ENCODE assay signal across 24 cellular contexts in genomic region chr19:17086811-17087210, GRCh38. TPM values are rescaled to one million over a fixed set of nuclear protein-coding genes. Genes with fewer than 3 reads are reported as not detected.
DNase-seq lines count a peak whose midpoint lies in the region; ATAC-seq and TF ChIP-seq lines count a peak whose summit lies in the region.
"Had no signal": no experiment of that assay in that cellular context is flagged by ENCODE, and none has a peak within 500 bp of the region (broad histone marks: within the 10 kb centered on the region; RNA-seq: fewer than 3 reads in every experiment).

No MANE protein-coding gene starts in this region.

- H3K4me1 Mint-ChIP-seq in CD4-positive, CD25-positive, alpha-beta regulatory T cell: peaks cover 6 to 74% (median 42%) of the 10 kb centered on the region in 4 donors
- H3K4me1 Mint-ChIP-seq in stimulated activated naive B cell treated with anti-CD40 and anti-IgM and Interleukin-4, amounts not matched to agents 10 μg/mL and 1 μg/mL and 100 μg/mL, for 72 hours: peaks cover 51 to 75% of the 10 kb centered on the region in 2 donors

- H3K4me1 ChIP-seq in CD4-positive, CD25-positive, alpha-beta regulatory T cell (ENCODE audit: control insufficient read depth, insufficient read depth, low read length, poor library complexity, severe bottlenecking): peaks cover 33% of the 10 kb centered on the region
- H3K4me1 ChIP-seq in mesenchymal stem cell (ENCODE audit: control insufficient read depth, insufficient read depth, low read depth, low read length): peaks cover 23% of the 10 kb centered on the region
- peaks cover 0 to 32% of the 10 kb centered on the region in 2 donors for H3K4me1 ChIP-seq in adrenal gland (replicated peaks in 1 of 2)
- H3K4me1 ChIP-seq: neural progenitor cell had no signal

- no peak overlapping the region for H3K4me2 ChIP-seq in mesenchymal stem cell (ENCODE audit: low read length, poor library complexity, severe bottlenecking)
- H3K4me2 ChIP-seq: neural progenitor cell had no signal

- WGBS in mesenchymal stem cell: 88% methylated on average over 6 of the region's 6 CpGs
- WGBS in adrenal gland, 4 donors: 82 to 93% (median 84%) methylated on average over 4 to 6 of the region's 6 CpGs

- ATAC-seq in CD4-positive, CD25-positive, alpha-beta regulatory T cell (ENCODE audit: low read depth in 2 of 2): no peak
- no peak for ATAC-seq in stimulated activated naive B cell treated with anti-CD40 and anti-IgM and Interleukin-4, amounts not matched to agents 10 μg/mL and 1 μg/mL and 100 μg/mL, for 72 hours (replicated peaks)
- no peak for ATAC-seq in GM18505 (IDR thresholded peaks at IDR 0.05; ENCODE audit: unreplicated experiment)
- ATAC-seq: CD8-positive, alpha-beta T cell had no signal

- no peaks in the 10 kb centered on the region for H3K9me3 Mint-ChIP-seq in CD4-positive, CD25-positive, alpha-beta regulatory T cell
- H3K9me3 Mint-ChIP-seq in stimulated activated naive B cell treated with anti-CD40 and anti-IgM and Interleukin-4, amounts not matched to agents 10 μg/mL and 1 μg/mL and 100 μg/mL, for 72 hours: peaks cover 3 to 5% of the 10 kb centered on the region in 2 donors
- H3K9me3 Mint-ChIP-seq: activated naive CD8-positive, alpha-beta T cell treated with anti-CD3 and anti-CD28 coated beads, Interleukin-2, amount 10 ng/mL, durations not matched to agents 7 days and 5 days; activated T-helper 2 cell treated with anti-CD3 and anti-CD28 coated beads, Interferon-gamma antibody, Interleukin-2, Interleukin-4, amounts not matched to agents 10 μg/mL and 5 μg/mL and 100 μg/mL, durations not matched to agents 14 hours and 24 hours and 36 hours; CD8-positive, alpha-beta T cell; neural progenitor cell had no signal

- H3K4me3 ChIP-seq in CD4-positive, CD25-positive, alpha-beta regulatory T cell (ENCODE audit: low read depth, low read length): no peak overlapping the region
- H3K4me3 ChIP-seq in mesenchymal stem cell (ENCODE audit: insufficient read depth in 1 of 2, low read depth in 1 of 2, low read length in 2 of 2) (no peak overlapping the region), adrenal gland (no peak overlapping the region)
- H3K4me3 ChIP-seq: neural progenitor cell had no signal

- H2BK120ac ChIP-seq in mesenchymal stem cell (ENCODE audit: low read depth, low read length): peak overlapping the region; percentile 57

- peaks cover 12% of the 10 kb centered on the region for H3K36me3 ChIP-seq in CD4-positive, CD25-positive, alpha-beta regulatory T cell (ENCODE audit: control insufficient read depth, insufficient read depth, low read length)
- H3K36me3 ChIP-seq in mesenchymal stem cell (ENCODE audit: control insufficient read depth in 1 of 2, insufficient read depth in 2 of 2, low read depth in 1 of 2, low read length in 2 of 2) (peaks cover 24 to 39% of the 10 kb centered on the region in 2 experiments), adrenal gland (replicated peaks in 1 of 2) (peaks cover 0 to 3% of the 10 kb centered on the region in 2 donors)
- H3K36me3 ChIP-seq: neural progenitor cell had no signal

- no peak overlapping the region for H3K18ac ChIP-seq in mesenchymal stem cell (ENCODE audit: low read depth in 1 of 2, low read length in 2 of 2)

- H2AK5ac ChIP-seq in mesenchymal stem cell (ENCODE audit: low read length, severe bottlenecking): no peak overlapping the region

- no peak for DNase-seq in CD4-positive, CD25-positive, alpha-beta regulatory T cell
- DNase-seq in caudate nucleus (lab: John Stamatoyannopoulos, UW): no peak
- DNase-seq in mesenchymal stem cell: no peak
- no peak for DNase-seq in stimulated activated naive B cell treated with anti-CD40 and anti-IgM and Interleukin-4, amounts not matched to agents 10 μg/mL and 1 μg/mL and 100 μg/mL, for 72 hours
- DNase-seq in kidney tubule cell (ENCODE audit: low spot score): no peak
- DNase-seq in adrenal gland: no peak
- DNase-seq in NCI-H146 (lab: John Stamatoyannopoulos, UW): no peak
- DNase-seq: ACHN; activated CD4-positive, alpha-beta T cell treated with anti-CD3 and anti-CD28 coated beads for 48 hours; activated naive CD8-positive, alpha-beta T cell treated with anti-CD3 and anti-CD28 coated beads, Interleukin-2, amount 10 ng/mL, durations not matched to agents 7 days and 5 days; CD8-positive, alpha-beta T cell; DMS53; erythroblast; GOT3; kidney glomerular epithelial cell; MM.1S; NCI-H2171; NCI-H748 treated with DMSO at 0.1 percent for 48 hours; SHP77; small intestine; stimulated activated CD4-positive, alpha-beta T cell treated with anti-CD3 and anti-CD28 coated beads, Interleukin-2, amount 100 ng/mL, for 48 hours had no signal

- TF ChIP-seq CTCF in adrenal gland (IDR thresholded peaks at IDR 0.05): no peak

- no peak overlapping the region for H2AFZ ChIP-seq in mesenchymal stem cell (ENCODE audit: low read depth, low read length)
- H2AFZ ChIP-seq: neural progenitor cell had no signal

- H2BK15ac ChIP-seq in mesenchymal stem cell (ENCODE audit: low read depth, poor library complexity, severe bottlenecking): no peak overlapping the region

- intact Hi-C loops in adrenal gland (cut with DNase I): no loop called here

- H3K9ac ChIP-seq in mesenchymal stem cell (ENCODE audit: low read length): peak overlapping the region; percentile 20
- H3K9ac ChIP-seq: neural progenitor cell had no signal

- no peaks in the 10 kb centered on the region for H3K27me3 ChIP-seq in CD4-positive, CD25-positive, alpha-beta regulatory T cell (ENCODE audit: control insufficient read depth, insufficient read depth, low read length)
- H3K27me3 ChIP-seq in mesenchymal stem cell (ENCODE audit: control insufficient read depth in 1 of 2, insufficient read depth in 1 of 2, low read length in 2 of 2) (no peaks in the 10 kb centered on the region), adrenal gland (no peaks in the 10 kb centered on the region)
- H3K27me3 ChIP-seq: neural progenitor cell had no signal

- no peak overlapping the region for H4K8ac ChIP-seq in mesenchymal stem cell (ENCODE audit: low read length)

- no peaks in the 10 kb centered on the region for H3K27me3 Mint-ChIP-seq in CD4-positive, CD25-positive, alpha-beta regulatory T cell
- no peaks in the 10 kb centered on the region for H3K27me3 Mint-ChIP-seq in stimulated activated naive B cell treated with anti-CD40 and anti-IgM and Interleukin-4, amounts not matched to agents 10 μg/mL and 1 μg/mL and 100 μg/mL, for 72 hours
- H3K27me3 Mint-ChIP-seq: activated naive CD8-positive, alpha-beta T cell treated with anti-CD3 and anti-CD28 coated beads, Interleukin-2, amount 10 ng/mL, durations not matched to agents 7 days and 5 days had no signal

- H3K4me3 Mint-ChIP-seq in CD4-positive, CD25-positive, alpha-beta regulatory T cell: no peak overlapping the region
- no peak overlapping the region for H3K4me3 Mint-ChIP-seq in stimulated activated naive B cell treated with anti-CD40 and anti-IgM and Interleukin-4, amounts not matched to agents 10 μg/mL and 1 μg/mL and 100 μg/mL, for 72 hours
- H3K4me3 Mint-ChIP-seq: activated naive CD8-positive, alpha-beta T cell treated with anti-CD3 and anti-CD28 coated beads, Interleukin-2, amount 10 ng/mL, durations not matched to agents 7 days and 5 days; CD8-positive, alpha-beta T cell; neural progenitor cell had no signal

- no peak overlapping the region for H3K27ac ChIP-seq in CD4-positive, CD25-positive, alpha-beta regulatory T cell (ENCODE audit: insufficient read depth, low read length, poor library complexity, severe bottlenecking)
- H3K27ac ChIP-seq in caudate nucleus (ENCODE audit: low read depth, low read length): peak overlapping the region; percentile 87
- H3K27ac ChIP-seq in mesenchymal stem cell (ENCODE audit: low read length, poor library complexity, severe bottlenecking): no peak overlapping the region
- no peak overlapping the region for H3K27ac ChIP-seq in adrenal gland
- H3K27ac ChIP-seq: neural progenitor cell had no signal

- peak overlapping the region in 1 of 2 experiments; percentile 36 for H3K4ac ChIP-seq in mesenchymal stem cell (ENCODE audit: low read depth in 1 of 2, low read length in 2 of 2)

- no peak overlapping the region for H2BK12ac ChIP-seq in mesenchymal stem cell (ENCODE audit: low read length in 2 of 2)

- no peak overlapping the region for H3K23ac ChIP-seq in mesenchymal stem cell (ENCODE audit: low read length in 2 of 2)

- no peak for TF ChIP-seq POLR2A in adrenal gland (IDR thresholded peaks at IDR 0.05)
- no peak for TF ChIP-seq POLR2A in GM18505 (IDR thresholded peaks at IDR 0.05; ENCODE audit: borderline replicate concordance, extremely low read depth, insufficient read depth, insufficient read length)

- H3K27ac Mint-ChIP-seq in CD4-positive, CD25-positive, alpha-beta regulatory T cell: peak overlapping the region in 2 of 3 donors; percentile 15 to 60
- H3K27ac Mint-ChIP-seq in stimulated activated naive B cell treated with anti-CD40 and anti-IgM and Interleukin-4, amounts not matched to agents 10 μg/mL and 1 μg/mL and 100 μg/mL, for 72 hours: peak overlapping the region; percentile 80
- H3K27ac Mint-ChIP-seq: activated naive CD8-positive, alpha-beta T cell treated with anti-CD3 and anti-CD28 coated beads, Interleukin-2, amount 10 ng/mL, durations not matched to agents 7 days and 5 days; activated T-helper 2 cell treated with anti-CD3 and anti-CD28 coated beads, Interferon-gamma antibody, Interleukin-2, Interleukin-4, amounts not matched to agents 10 μg/mL and 5 μg/mL and 100 μg/mL, durations not matched to agents 14 hours and 24 hours and 36 hours; neural progenitor cell had no signal

- H3K36me3 Mint-ChIP-seq in CD4-positive, CD25-positive, alpha-beta regulatory T cell: peaks cover 4% of the 10 kb centered on the region
- peaks cover 30 to 60% of the 10 kb centered on the region in 2 donors for H3K36me3 Mint-ChIP-seq in stimulated activated naive B cell treated with anti-CD40 and anti-IgM and Interleukin-4, amounts not matched to agents 10 μg/mL and 1 μg/mL and 100 μg/mL, for 72 hours

- H3K9me3 ChIP-seq in CD4-positive, CD25-positive, alpha-beta regulatory T cell (ENCODE audit: control insufficient read depth in 2 of 2, low read length in 2 of 2): no peaks in the 10 kb centered on the region
- no peaks in the 10 kb centered on the region for H3K9me3 ChIP-seq in mesenchymal stem cell (ENCODE audit: control insufficient read depth, low read length)
- no peaks in the 10 kb centered on the region for H3K9me3 ChIP-seq in adrenal gland (replicated peaks in 1 of 3)

- peaks cover 19% of the 10 kb centered on the region for H3K79me1 ChIP-seq in mesenchymal stem cell (replicated peaks; ENCODE audit: low read length, poor library complexity, severe bottlenecking)

- no peak overlapping the region for H3K14ac ChIP-seq in mesenchymal stem cell (ENCODE audit: low read length in 2 of 2)

- no peak overlapping the region for H4K91ac ChIP-seq in mesenchymal stem cell (ENCODE audit: low read length)

- no peak overlapping the region for H2BK5ac ChIP-seq in mesenchymal stem cell (ENCODE audit: low read depth, low read length, poor library complexity, severe bottlenecking)

RNA-seq across cellular contexts. Expression of gene MYO9B, which starts 11.2 kb away (rescaled TPM):
- total RNA-seq in CD4-positive, CD25-positive, alpha-beta regulatory T cell: 252 TPM
- 1 to 10 TPM; 3.4 to 6.7 (median 4.9) TPM for polyA plus RNA-seq in CD4-positive, CD25-positive, alpha-beta regulatory T cell
- 49.4 TPM for polyA plus RNA-seq in mesenchymal stem cell (2013, experiment 1 of 2)
- 51.6 TPM for polyA plus RNA-seq in mesenchymal stem cell (2013, experiment 2 of 2)
- 100 to 1,000 TPM in 1 of 8 donors, 10 to 100 TPM in 7; 55.8 to 183 (median 86.3) TPM for total RNA-seq in adrenal gland
- polyA plus RNA-seq in adrenal gland: 100 to 1,000 TPM in 1 of 3 donors, 10 to 100 TPM in 2; 29.9 to 236 (median 99.6) TPM

RNA-seq across cellular contexts. Expression of gene HAUS8, which starts 11.6 kb away (rescaled TPM):
- total RNA-seq in CD4-positive, CD25-positive, alpha-beta regulatory T cell: 26.9 TPM
- polyA plus RNA-seq in CD4-positive, CD25-positive, alpha-beta regulatory T cell: 10 to 100 TPM; 11.0 to 12.7 (median 11.1) TPM
- polyA plus RNA-seq in mesenchymal stem cell (2013, experiment 1 of 2): 5.1 TPM
- polyA plus RNA-seq in mesenchymal stem cell (2013, experiment 2 of 2): 6.6 TPM
- 10 to 100 TPM in 3 of 8 donors, 1 to 10 TPM in 5; 3.9 to 10.9 (median 9.0) TPM for total RNA-seq in adrenal gland
- 10 to 100 TPM in 2 of 3 donors, 1 to 10 TPM in 1; 7.5 to 17.9 (median 17.5) TPM for polyA plus RNA-seq in adrenal gland
